28 cellular contexts compared by ENCODE assay signal in the genomic region with DNA sequence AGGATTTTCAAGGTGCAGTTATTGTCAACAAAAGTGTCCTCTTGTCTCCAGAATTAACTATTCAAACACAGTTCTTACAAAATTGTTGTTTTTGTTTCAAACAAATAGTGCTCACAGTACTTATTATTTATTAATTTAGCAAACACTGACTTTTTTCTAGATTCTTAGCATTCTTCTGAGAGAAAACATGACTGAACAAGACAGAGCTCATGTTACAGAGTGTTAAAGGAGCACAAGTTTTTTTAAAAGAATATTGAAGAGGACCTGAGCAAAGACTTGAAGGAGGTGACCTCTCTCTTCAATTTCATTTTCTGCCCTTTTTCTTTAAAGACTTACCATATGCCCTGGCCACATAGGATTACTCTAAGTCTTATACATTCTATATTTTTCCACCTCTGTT.
"Had no signal": no experiment of that assay in that cellular context is flagged by ENCODE, and none has a peak within 500 bp of the region (broad histone marks: within the 10 kb centered on the region; RNA-seq: fewer than 3 reads in every experiment).

No MANE protein-coding gene starts in this region.

- ATAC-seq: activated CD8-positive, alpha-beta T cell treated with anti-CD3 and anti-CD28 coated beads, Interleukin-2, amount 10 ng/mL, durations not matched to agents 7 days and 5 days; Panc1; Right ventricle myocardium inferior; T-helper 17 cell; WTC11 had no signal

- H3K27ac Mint-ChIP-seq: activated CD8-positive, alpha-beta T cell treated with anti-CD3 and anti-CD28 coated beads, Interleukin-2, amount 10 ng/mL, durations not matched to agents 7 days and 5 days; activated naive CD8-positive, alpha-beta T cell treated with anti-CD3 and anti-CD28 coated beads, Interleukin-2, amount 10 ng/mL, durations not matched to agents 7 days and 5 days; T-helper 17 cell; WTC11 had no signal

- DNase-seq: activated CD4-positive, alpha-beta T cell treated with anti-CD3 and anti-CD28 coated beads for 48 hours; activated CD4-positive, alpha-beta T cell treated with anti-CD3 and anti-CD28 coated beads, Interleukin-2, amount 50 U/mL, for 4 hours; activated CD4-positive, CD25-positive, alpha-beta regulatory T cell treated with anti-CD3 and anti-CD28 coated beads, Interleukin-2, amount 50 U/mL, for 72 hours; activated CD8-positive, alpha-beta memory T cell treated with anti-CD3 and anti-CD28 coated beads, Interleukin-2, amount 50 U/mL, for 48 hours; activated CD8-positive, alpha-beta T cell treated with anti-CD3 and anti-CD28 coated beads, Interleukin-2, amount 10 ng/mL, durations not matched to agents 7 days and 5 days; activated naive CD4-positive, alpha-beta T cell treated with anti-CD3 and anti-CD28 coated beads, Interleukin-2, amount 50 U/mL, for 16 hours; activated naive CD8-positive, alpha-beta T cell treated with anti-CD3 and anti-CD28 coated beads, Interleukin-2, amount 10 ng/mL, durations not matched to agents 7 days and 5 days; activated T-cell treated with anti-CD3 and anti-CD28 coated beads, Interleukin-2, amount 50 U/mL, for 1 hour; aorta; brain microvascular endothelial cell; cerebellar nuclear complex; MM.1S; NCI-H1105; NCI-H1436; NCI-H1694 treated with DMSO at 0.1 percent for 48 hours; NCI-H2029 treated with DMSO at 0.1 percent for 48 hours; NCI-H446; NCI-H524; NCI-H82; NK-92 treated with Interleukin-12 subunit alpha and Interleukin-12 subunit beta, amount 100 ng/mL, for 24 hours; OCI-M1; RPMI8226; T-helper 17 cell; T-helper 9 cell had no signal

- H3K27ac ChIP-seq: brain microvascular endothelial cell, SJSA1 had no signal

- H3K27me3 Mint-ChIP-seq: activated naive CD8-positive, alpha-beta T cell treated with anti-CD3 and anti-CD28 coated beads, Interleukin-2, amount 10 ng/mL, durations not matched to agents 7 days and 5 days; T-helper 17 cell had no signal

- H3K27me3 ChIP-seq: brain microvascular endothelial cell, SJSA1 had no signal

- H3K4me1 ChIP-seq: SJSA1 had no signal

- H3K36me3 ChIP-seq: brain microvascular endothelial cell, SJSA1 had no signal

- H3K4me3 Mint-ChIP-seq: activated CD8-positive, alpha-beta T cell treated with anti-CD3 and anti-CD28 coated beads, Interleukin-2, amount 10 ng/mL, durations not matched to agents 7 days and 5 days; activated naive CD8-positive, alpha-beta T cell treated with anti-CD3 and anti-CD28 coated beads, Interleukin-2, amount 10 ng/mL, durations not matched to agents 7 days and 5 days; T-helper 17 cell; WTC11 had no signal

- H3K4me1 Mint-ChIP-seq: activated naive CD8-positive, alpha-beta T cell treated with anti-CD3 and anti-CD28 coated beads, Interleukin-2, amount 10 ng/mL, durations not matched to agents 7 days and 5 days; T-helper 17 cell had no signal

- H3K4me3 ChIP-seq: SJSA1 had no signal

- H3K36me3 Mint-ChIP-seq: activated naive CD8-positive, alpha-beta T cell treated with anti-CD3 and anti-CD28 coated beads, Interleukin-2, amount 10 ng/mL, durations not matched to agents 7 days and 5 days; WTC11 had no signal
